Comparison of ENCODE assay signal across 8 cellular contexts in the genomic region with DNA sequence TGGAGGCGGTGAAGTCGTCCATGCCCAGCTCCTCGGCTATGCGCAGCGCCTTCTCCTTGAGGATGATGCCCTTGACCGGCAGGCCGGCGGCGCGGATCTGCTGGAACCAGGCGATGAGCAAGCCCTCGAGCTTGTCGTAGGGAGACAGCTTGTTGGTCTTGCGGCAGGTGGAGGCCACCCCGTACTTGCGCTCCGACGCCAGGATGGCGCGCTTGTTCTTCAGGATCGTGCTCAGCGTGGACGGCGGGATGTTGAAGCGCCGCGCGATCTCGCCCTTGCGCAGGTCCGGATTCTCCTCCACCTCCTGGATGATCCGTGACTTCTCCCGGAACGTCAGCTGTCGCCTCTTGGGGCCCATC. TPM values are rescaled to one million over a fixed set of nuclear protein-coding genes. Genes with fewer than 3 reads are reported as not detected.
DNase-seq lines count a peak whose midpoint lies in the region.

No MANE protein-coding gene starts in this region.

- H3K27me3 ChIP-seq in H7 (ENCODE audit: control insufficient read depth, insufficient read depth, low read length) = peaks cover 15% of the 10 kb centered on the region
- H3K27me3 ChIP-seq in neuron (ENCODE audit: insufficient read depth, low read length) = no peaks in the 10 kb centered on the region

- H3K4me1 ChIP-seq in neuron (ENCODE audit: insufficient read depth, low read length) = peaks cover 8% of the 10 kb centered on the region

- H3K36me3 ChIP-seq in H7 (replicated peaks; ENCODE audit: control insufficient read depth, insufficient read depth, low read length) (no peaks in the 10 kb centered on the region), neuron (ENCODE audit: insufficient read depth, low read length) (no peaks in the 10 kb centered on the region)

- H3K9me3 ChIP-seq in neuron (ENCODE audit: low read length) = no peaks in the 10 kb centered on the region

- H2AFZ ChIP-seq in neuron (ENCODE audit: low read depth, low read length) = no peak overlapping the region

- H3K4me3 ChIP-seq in H7 (ENCODE audit: insufficient read depth, low read depth, low read length) (peak overlapping the region; percentile 74), neuron (ENCODE audit: low read length) (peak overlapping the region; percentile 34)

- DNase-seq in NCI-H1436 (lab: John Stamatoyannopoulos, UW) = peak; percentile 31
- DNase-seq in NCI-H1436 treated with DMSO at 0.1 percent for 48 hours (lab: John Stamatoyannopoulos, UW) = no peak
- DNase-seq in H7 = peak; percentile 78
- DNase-seq in NCI-H1092 (lab: John Stamatoyannopoulos, UW) = peak; percentile 34
- DNase-seq in activated T-cell treated with anti-CD3 and anti-CD28 coated beads, Interleukin-2, amount 50 U/mL, for 48 hours = peak; percentile 57 to 66
- DNase-seq in fibroblast of peridontal ligament (ENCODE audit: extremely low read depth) = peak; percentile 52
- no peak for DNase-seq in T1000 (lab: John Stamatoyannopoulos, UW)

RNA-seq across cellular contexts. Expression of gene CENPB, which starts 0.4 kb away (rescaled TPM):
- total RNA-seq in H7 (2014; rRNA removed; shearing (Covaris generic)) = 57.7 and 74.5 TPM in 2 replicates

RNA-seq across cellular contexts. Expression of gene SPEF1, which starts 4.9 kb away (rescaled TPM):
- 0.11 and 0.94 TPM in 2 replicates for total RNA-seq in H7 (2014; rRNA removed; shearing (Covaris generic))

RNA-seq across cellular contexts. Expression of gene CDC25B, which starts 10.0 kb away (rescaled TPM):
- 30.7 and 32.6 TPM in 2 replicates for total RNA-seq in H7 (2014; rRNA removed; shearing (Covaris generic))

RNA-seq across cellular contexts. Expression of gene ADISSP, which starts 18.6 kb away (rescaled TPM):
- 90.8 and 107 TPM in 2 replicates for total RNA-seq in H7 (2014; rRNA removed; shearing (Covaris generic))

RNA-seq across cellular contexts. Expression of gene AP5S1, which starts 34.2 kb away (rescaled TPM):
- 3.1 and 4.4 TPM in 2 replicates for total RNA-seq in H7 (2014; rRNA removed; shearing (Covaris generic))

Comparison
In these comparisons a context has a peak if more than half of its experiments do, and no peak if none do; other contexts are left out.
1. DNase-seq: peak in NCI-H1436 (single experiment), H7 (single experiment), NCI-H1092 (single experiment), activated T-cell treated with anti-CD3 and anti-CD28 coated beads, Interleukin-2, amount 50 U/mL, for 48 hours (2 of 2) and fibroblast of peridontal ligament (single experiment); none in NCI-H1436 treated with DMSO at 0.1 percent for 48 hours (single experiment) and T1000 (single experiment).